15 cellular contexts compared by ENCODE assay signal in the genomic region with DNA sequence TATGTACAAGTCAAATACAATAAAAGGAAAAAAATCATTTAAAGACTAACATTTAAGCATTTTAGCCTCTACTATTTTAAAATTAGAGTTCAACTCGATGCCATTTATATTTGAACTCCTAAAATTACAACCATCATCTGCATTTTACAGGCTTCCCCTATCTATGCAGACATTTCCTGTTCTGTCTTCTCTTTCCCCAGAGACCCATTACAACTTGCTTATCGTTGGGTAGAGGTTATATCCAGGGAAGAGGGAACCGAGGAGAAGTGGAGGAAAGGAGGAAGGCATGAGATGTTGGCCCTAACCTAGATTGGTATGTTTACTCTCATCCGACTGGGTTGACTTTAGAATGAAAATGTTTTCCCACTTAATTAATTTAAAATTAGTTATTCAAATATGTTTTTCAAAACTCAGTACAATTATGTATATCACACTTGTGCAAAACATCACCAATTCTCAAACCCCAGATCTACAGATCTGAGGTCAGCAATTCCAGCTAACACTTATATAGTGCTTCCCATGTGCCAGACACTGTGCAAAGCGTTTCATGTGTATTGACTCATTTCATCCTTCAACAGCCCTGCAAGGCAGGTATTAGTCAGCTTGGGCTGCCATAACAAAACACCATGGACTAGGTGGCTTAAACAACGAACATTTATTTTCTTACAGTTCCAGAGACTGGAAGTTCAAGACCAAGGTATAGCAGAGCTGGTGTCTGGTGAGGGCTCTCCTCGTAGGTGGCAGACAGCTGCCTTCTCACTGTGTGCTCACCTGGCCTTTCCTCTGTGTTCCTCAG. TPM values are rescaled to one million over a fixed set of nuclear protein-coding genes. Genes with fewer than 3 reads are reported as not detected.
DNase-seq lines count a peak whose midpoint lies in the region; ATAC-seq and TF ChIP-seq lines count a peak whose summit lies in the region.
"Had no signal": no experiment of that assay in that cellular context is flagged by ENCODE, and none has a peak within 500 bp of the region (broad histone marks: within the 10 kb centered on the region; RNA-seq: fewer than 3 reads in every experiment).

No MANE protein-coding gene starts in this region.

- CTCF ChIA-PET in activated B cell treated with CpG ODN at 0.5 μM for 24 hours (lab: Charles Lee) = interaction anchor here (1.4 to 2.8 kb wide), 3 partner anchors 11 to 80 kb away, joined by 3 to 11 read pairs (median 6); no protein-coding TSS in a partner anchor

- ATAC-seq in GM19351 (IDR thresholded peaks at IDR 0.05; ENCODE audit: unreplicated experiment) (peak; percentile 34), activated B cell treated with CpG ODN at 0.5 μM for 24 hours (ENCODE audit: low read depth) (peak; percentile 56), SK-N-SH treated with all-trans-retinoic acid at 6 μM for 48 hours (no peak)
- no peak for ATAC-seq in naive thymus-derived CD8-positive, alpha-beta T cell
- ATAC-seq: HCT116, sciatic nerve had no signal

- intact Hi-C loops in activated B cell treated with CpG ODN at 0.5 μM for 24 hours (cut with micrococcal nuclease) = loop anchor here (1.0 to 10.0 kb wide), 3 partner anchors 8 to 433 kb away; partner anchors contain the start of genes EEPD1 and HERPUD2

- peak; percentile 61 for DNase-seq in activated CD4-positive, alpha-beta T cell treated with anti-CD3 and anti-CD28 coated beads for 48 hours
- no peak for DNase-seq in activated CD4-positive, alpha-beta T cell treated with anti-CD3 and anti-CD28 coated beads, Interleukin-2, amount 50 U/mL, for 1 hour
- DNase-seq in activated B cell treated with CpG ODN at 0.5 μM for 24 hours (no peak), DMS 273 (lab: John Stamatoyannopoulos, UW; ENCODE audit: unreplicated experiment) (no peak), amygdala (lab: John Stamatoyannopoulos, UW) (no peak)
- DNase-seq in naive thymus-derived CD8-positive, alpha-beta T cell = no peak
- DNase-seq: effector CD8-positive, alpha-beta T cell; islet precursor cell; NCI-H1930; SK-N-SH; upper lobe of left lung had no signal

- H3K27ac Mint-ChIP-seq in activated B cell treated with CpG ODN at 0.5 μM for 24 hours = peak overlapping the region; percentile 41
- peak overlapping the region in 6 of 10 donors; percentile 18 to 83 (median 59) for H3K27ac Mint-ChIP-seq in naive thymus-derived CD8-positive, alpha-beta T cell

- POLR2A ChIA-PET in activated B cell treated with CpG ODN at 0.5 μM for 24 hours (lab: Charles Lee) = interaction anchor here (0.8 to 11.4 kb wide), 5 partner anchors 8 to 79 kb away, joined by 3 to 442 read pairs (median 4); partner anchors contain the start of genes HERPUD2 and SEPTIN7
- POLR2A ChIA-PET in naive thymus-derived CD8-positive, alpha-beta T cell (lab: Charles Lee) = interaction anchor here (1.0 to 1.8 kb wide), 3 partner anchors 27 to 79 kb away, joined by 3 to 6 read pairs (median 3); partner anchors contain the start of gene HERPUD2

- peak overlapping the region; percentile 41 for H3K4me3 Mint-ChIP-seq in activated B cell treated with CpG ODN at 0.5 μM for 24 hours
- no peak overlapping the region for H3K4me3 Mint-ChIP-seq in naive thymus-derived CD8-positive, alpha-beta T cell

- H3K4me1 Mint-ChIP-seq in activated B cell treated with CpG ODN at 0.5 μM for 24 hours = peaks cover 65% of the 10 kb centered on the region
- peaks cover 10 to 63% (median 50%) of the 10 kb centered on the region in 4 donors for H3K4me1 Mint-ChIP-seq in naive thymus-derived CD8-positive, alpha-beta T cell

- no peaks in the 10 kb centered on the region for H3K9me3 Mint-ChIP-seq in activated B cell treated with CpG ODN at 0.5 μM for 24 hours
- peaks cover 0 to 2% (median 0%) of the 10 kb centered on the region in 9 donors for H3K9me3 Mint-ChIP-seq in naive thymus-derived CD8-positive, alpha-beta T cell

- H3K36me3 Mint-ChIP-seq in activated B cell treated with CpG ODN at 0.5 μM for 24 hours (ENCODE audit: low read depth) = no peaks in the 10 kb centered on the region
- H3K36me3 Mint-ChIP-seq in naive thymus-derived CD8-positive, alpha-beta T cell = no peaks in the 10 kb centered on the region

- no peak for TF ChIP-seq CTCF in activated B cell treated with CpG ODN at 0.5 μM for 24 hours (IDR thresholded peaks at IDR 0.05)

- no peaks in the 10 kb centered on the region for H3K27me3 Mint-ChIP-seq in activated B cell treated with CpG ODN at 0.5 μM for 24 hours
- H3K27me3 Mint-ChIP-seq in naive thymus-derived CD8-positive, alpha-beta T cell = no peaks in the 10 kb centered on the region

TF ChIP-seq in SK-N-SH treated with all-trans-retinoic acid at 6 μM for 48 hours, 23 proteins besides CTCF, POLR2A, EP300 and RAD21:
- TF ChIP-seq BACH2 (CRISPR knock-in tag; IDR thresholded peaks at IDR 0.05; ENCODE audit: borderline replicate concordance) (no peak), TCF4 (CRISPR knock-in tag; IDR thresholded peaks at IDR 0.05; ENCODE audit: borderline replicate concordance) (no peak)

RNA-seq across cellular contexts. Expression of gene HERPUD2, which starts 27.3 kb away (rescaled TPM):
- total RNA-seq in activated B cell treated with CpG ODN at 0.5 μM for 24 hours = 26.2 and 31.5 TPM in 2 replicates
- 10 to 100 TPM; 65.2 to 72.8 TPM for total RNA-seq in naive thymus-derived CD8-positive, alpha-beta T cell
- polyA plus RNA-seq in naive thymus-derived CD8-positive, alpha-beta T cell = 10 to 100 TPM; 58.7 to 78.2 (median 75.9) TPM

Comparison
In these comparisons a context has a peak if more than half of its experiments do, and no peak if none do; other contexts are left out.
1. ATAC-seq: peak in GM19351 (single experiment) and activated B cell treated with CpG ODN at 0.5 μM for 24 hours (single experiment); none in naive thymus-derived CD8-positive, alpha-beta T cell (0 of 2) and SK-N-SH treated with all-trans-retinoic acid at 6 μM for 48 hours (single experiment).